16 cellular contexts compared by ENCODE assay signal in genomic region chr1:8944006-8944405, GRCh38. TPM values are rescaled to one million over a fixed set of nuclear protein-coding genes. Genes with fewer than 3 reads are reported as not detected.
A peak's percentile ranks its signal among the peaks of the same experiment; 100 is the strongest.
DNase-seq lines count a peak whose midpoint lies in the region; ATAC-seq and TF ChIP-seq lines count a peak whose summit lies in the region.
"Had no signal": no experiment of that assay in that cellular context is flagged by ENCODE, and none has a peak within 500 bp of the region (broad histone marks: within the 10 kb centered on the region; RNA-seq: fewer than 3 reads in every experiment).

No MANE protein-coding gene starts in this region.

- H4K20me1 ChIP-seq in PC-3 (ENCODE audit: low read length): no peaks in the 10 kb centered on the region

- ATAC-seq in CD8-positive, alpha-beta T cell: no peak
- ATAC-seq in PC-3 (no peak), HG02840 (IDR thresholded peaks at IDR 0.05; ENCODE audit: low FRiP score, unreplicated experiment) (no peak)
- ATAC-seq: GM12878, psoas muscle had no signal

- H3K9me3 ChIP-seq in CD8-positive, alpha-beta T cell (ENCODE audit: low read length): no peaks in the 10 kb centered on the region
- H3K9me3 ChIP-seq in HEK293 (ENCODE audit: control insufficient read depth, insufficient read depth, low read depth, low read length): no peaks in the 10 kb centered on the region
- H3K9me3 ChIP-seq in left ventricle myocardium inferior (replicated peaks): peaks cover 5% of the 10 kb centered on the region
- H3K9me3 ChIP-seq in PC-3 (ENCODE audit: low read length): no peaks in the 10 kb centered on the region
- H3K9me3 ChIP-seq in CD8-positive, alpha-beta memory T cell (ENCODE audit: low read length): no peaks in the 10 kb centered on the region
- H3K9me3 ChIP-seq: psoas muscle had no signal

- no peak overlapping the region for H3K9ac ChIP-seq in PC-3 (ENCODE audit: low read length)

- intact Hi-C loops in CD8-positive, alpha-beta T cell (cut with DNase I, micrococcal nuclease): no loop called here
- intact Hi-C loops in left ventricle myocardium inferior (cut with micrococcal nuclease): no loop called here
- intact Hi-C loops in PC-3 (cut with micrococcal nuclease): no loop called here

- H3K79me2 ChIP-seq in PC-3 (ENCODE audit: low read length): no peaks in the 10 kb centered on the region

- H3K36me3 ChIP-seq in CD8-positive, alpha-beta T cell (ENCODE audit: insufficient read depth, low read length): no peaks in the 10 kb centered on the region
- H3K36me3 ChIP-seq in HEK293 (ENCODE audit: control insufficient read depth in 2 of 2, insufficient read depth in 1 of 2, low read length in 2 of 2) (no peaks in the 10 kb centered on the region), left ventricle myocardium inferior (no peaks in the 10 kb centered on the region), PC-3 (ENCODE audit: low read depth, low read length) (no peaks in the 10 kb centered on the region)
- no peaks in the 10 kb centered on the region for H3K36me3 ChIP-seq in CD8-positive, alpha-beta memory T cell (ENCODE audit: insufficient read depth, low read length)

- no peaks in the 10 kb centered on the region for H3K27me3 Mint-ChIP-seq in CD8-positive, alpha-beta T cell (ENCODE audit: low read depth)
- no peaks in the 10 kb centered on the region for H3K27me3 Mint-ChIP-seq in activated naive CD8-positive, alpha-beta T cell
- H3K27me3 Mint-ChIP-seq in mesothelial cell of epicardium (ENCODE audit: low read depth): no peaks in the 10 kb centered on the region
- H3K27me3 Mint-ChIP-seq in CD8-positive, alpha-beta memory T cell: peaks cover 0 to 4% of the 10 kb centered on the region in 2 donors

- POLR2A ChIA-PET in CD8-positive, alpha-beta T cell (lab: Charles Lee): interaction anchor here (0.6 to 3.9 kb wide), 5 partner anchors 9 to 22 kb away, joined by 3 to 17 read pairs (median 5); no protein-coding TSS in a partner anchor
- POLR2A ChIA-PET in HEK293 (lab: Yijun Ruan, JAX): no interaction called here
- POLR2A ChIA-PET in PC-3 (lab: Charles Lee; ENCODE audit: unreplicated experiment): no interaction called here
- POLR2A ChIA-PET in CD8-positive, alpha-beta memory T cell (lab: Charles Lee): no interaction called here

- no peak for TF ChIP-seq CTCF in CD8-positive, alpha-beta T cell (IDR thresholded peaks at IDR 0.05)
- TF ChIP-seq CTCF in HEK293 (tag by site-specific recombination; IDR thresholded peaks at IDR 0.05): no peak
- TF ChIP-seq CTCF in mesothelial cell of epicardium (IDR thresholded peaks at IDR 0.05; ENCODE audit: unreplicated experiment): no peak
- no peak for TF ChIP-seq CTCF in left ventricle myocardium inferior (IDR thresholded peaks at IDR 0.05; ENCODE audit: borderline replicate concordance)
- TF ChIP-seq CTCF in PC-3 (conservative IDR thresholded peaks at IDR 0.05; ENCODE audit: low read depth, low read length): no peak

- no peak overlapping the region for H3K4me3 Mint-ChIP-seq in CD8-positive, alpha-beta T cell
- H3K4me3 Mint-ChIP-seq in activated naive CD8-positive, alpha-beta T cell: peak overlapping the region; percentile 47
- H3K4me3 Mint-ChIP-seq in mesothelial cell of epicardium: no peak overlapping the region
- no peak overlapping the region for H3K4me3 Mint-ChIP-seq in CD8-positive, alpha-beta memory T cell

- no peaks in the 10 kb centered on the region for H3K9me3 Mint-ChIP-seq in CD8-positive, alpha-beta T cell
- no peaks in the 10 kb centered on the region for H3K9me3 Mint-ChIP-seq in activated naive CD8-positive, alpha-beta T cell (ENCODE audit: low read depth)
- peaks cover 10% of the 10 kb centered on the region for H3K9me3 Mint-ChIP-seq in mesothelial cell of epicardium
- H3K9me3 Mint-ChIP-seq in CD8-positive, alpha-beta memory T cell: no peaks in the 10 kb centered on the region

- no peaks in the 10 kb centered on the region for H3K9me2 ChIP-seq in PC-3 (replicated peaks; ENCODE audit: low read length)

- CTCF ChIA-PET in CD8-positive, alpha-beta T cell (lab: Charles Lee): interaction anchor here (0.8 to 5.1 kb wide), 6 partner anchors 8 to 61 kb away, joined by 3 to 23 read pairs (median 4); no protein-coding TSS in a partner anchor
- CTCF ChIA-PET in HEK293 (lab: Yijun Ruan, JAX): interaction anchor here (1.0 kb wide), 2 partner anchors 61 to 82 kb away, joined by 3 to 4 read pairs; no protein-coding TSS in a partner anchor
- CTCF ChIA-PET in PC-3 (lab: Charles Lee): interaction anchor here (1.3 kb wide), 1 partner anchor 19 kb away, joined by 4 read pairs; no protein-coding TSS in a partner anchor
- CTCF ChIA-PET in CD8-positive, alpha-beta memory T cell (lab: Charles Lee): interaction anchor here (1.4 to 2.1 kb wide), 3 partner anchors 15 to 61 kb away, joined by 3 to 5 read pairs (median 5); no protein-coding TSS in a partner anchor

- no peak overlapping the region for H3K4me3 ChIP-seq in CD8-positive, alpha-beta T cell (ENCODE audit: low read depth, low read length)
- no peak overlapping the region for H3K4me3 ChIP-seq in HEK293 (ENCODE audit: low read depth, low read length)
- H3K4me3 ChIP-seq in left ventricle myocardium inferior: no peak overlapping the region
- no peak overlapping the region for H3K4me3 ChIP-seq in PC-3 (ENCODE audit: low read length)
- no peak overlapping the region for H3K4me3 ChIP-seq in CD8-positive, alpha-beta memory T cell (ENCODE audit: low read length)
- H3K4me3 ChIP-seq: GM12878, psoas muscle had no signal

- H2AFZ ChIP-seq in PC-3 (ENCODE audit: low read length): no peak overlapping the region

- no peak overlapping the region for H3K4me2 ChIP-seq in PC-3 (ENCODE audit: low read length)

- H3K27ac Mint-ChIP-seq in CD8-positive, alpha-beta T cell: peak overlapping the region; percentile 80
- H3K27ac Mint-ChIP-seq in activated naive CD8-positive, alpha-beta T cell: peak overlapping the region; percentile 98
- peak overlapping the region; percentile 80 for H3K27ac Mint-ChIP-seq in mesothelial cell of epicardium
- peak overlapping the region in 1 of 8 donors; percentile 88 for H3K27ac Mint-ChIP-seq in CD8-positive, alpha-beta memory T cell

- peaks cover 98% of the 10 kb centered on the region for H3K4me1 ChIP-seq in CD8-positive, alpha-beta T cell (ENCODE audit: insufficient read depth, low read length)
- H3K4me1 ChIP-seq in HEK293 (ENCODE audit: control insufficient read depth, insufficient read depth, low read length) (no peaks in the 10 kb centered on the region), left ventricle myocardium inferior (peaks cover 5% of the 10 kb centered on the region), PC-3 (ENCODE audit: insufficient read depth, low read length) (peaks cover 25% of the 10 kb centered on the region)
- H3K4me1 ChIP-seq in CD8-positive, alpha-beta memory T cell (ENCODE audit: insufficient read depth, low read length): peaks cover 75% of the 10 kb centered on the region
- H3K4me1 ChIP-seq: psoas muscle had no signal

- H3K27ac ChIP-seq in CD8-positive, alpha-beta T cell (ENCODE audit: low read depth, low read length): no peak overlapping the region
- H3K27ac ChIP-seq in HEK293 (ENCODE audit: extremely low read depth, low read depth, low read length): no peak overlapping the region
- no peak overlapping the region for H3K27ac ChIP-seq in left ventricle myocardium inferior (replicated peaks)
- H3K27ac ChIP-seq in PC-3 (ENCODE audit: low read length): no peak overlapping the region
- H3K27ac ChIP-seq in CD8-positive, alpha-beta memory T cell (ENCODE audit: low read depth, low read length): no peak overlapping the region
- H3K27ac ChIP-seq: psoas muscle had no signal

- no peaks in the 10 kb centered on the region for H3K27me3 ChIP-seq in CD8-positive, alpha-beta T cell (ENCODE audit: insufficient read depth, low read length)
- no peaks in the 10 kb centered on the region for H3K27me3 ChIP-seq in left ventricle myocardium inferior (ENCODE audit: low read depth)
- H3K27me3 ChIP-seq in PC-3 (ENCODE audit: low read length): no peaks in the 10 kb centered on the region
- H3K27me3 ChIP-seq in CD8-positive, alpha-beta memory T cell (ENCODE audit: insufficient read depth, low read length, poor library complexity, severe bottlenecking): no peaks in the 10 kb centered on the region

- no peaks in the 10 kb centered on the region for H3F3A ChIP-seq in PC-3 (ENCODE audit: low read length, unreplicated experiment)

- H3K36me3 Mint-ChIP-seq in CD8-positive, alpha-beta T cell: peaks cover 4% of the 10 kb centered on the region
- no peaks in the 10 kb centered on the region for H3K36me3 Mint-ChIP-seq in activated naive CD8-positive, alpha-beta T cell
- no peaks in the 10 kb centered on the region for H3K36me3 Mint-ChIP-seq in mesothelial cell of epicardium
- peaks cover 0 to 2% (median 0%) of the 10 kb centered on the region in 3 donors for H3K36me3 Mint-ChIP-seq in CD8-positive, alpha-beta memory T cell

- no peak for DNase-seq in CD8-positive, alpha-beta T cell
- DNase-seq in mesothelial cell of epicardium (ENCODE audit: low spot score in 2 of 2, unreplicated experiment in 2 of 2) (no peak), left ventricle myocardium inferior (no peak), PC-3 (no peak)
- no peak for DNase-seq in CD8-positive, alpha-beta memory T cell
- DNase-seq: EL; NCI-H2029 treated with DMSO at 0.1 percent for 48 hours; psoas muscle; stimulated activated CD4-positive, alpha-beta T cell treated with anti-CD3 and anti-CD28 coated beads, Interleukin-15, amount 100 ng/mL, for 24 hours had no signal

- peaks cover 85% of the 10 kb centered on the region for H3K4me1 Mint-ChIP-seq in CD8-positive, alpha-beta T cell (ENCODE audit: low read depth)
- peaks cover 90% of the 10 kb centered on the region for H3K4me1 Mint-ChIP-seq in activated naive CD8-positive, alpha-beta T cell (ENCODE audit: low read depth)
- peaks cover 11% of the 10 kb centered on the region for H3K4me1 Mint-ChIP-seq in mesothelial cell of epicardium
- peaks cover 39 to 79% (median 61%) of the 10 kb centered on the region in 3 donors for H3K4me1 Mint-ChIP-seq in CD8-positive, alpha-beta memory T cell

- BruUV-seq in PC-3 (replicated peaks; lab: Mats Ljungman, UMichigan): no TSS peak

TF ChIP-seq in HEK293, 187 proteins besides CTCF, POLR2A, EP300 and RAD21 (continues in another document):
- TF ChIP-seq ZBTB8A (tag by site-specific recombination; IDR thresholded peaks at IDR 0.05) (0 out of 2 replicates have a peak, but pooled peaks have one; percentile 14), ZNF658 (tag by site-specific recombination; IDR thresholded peaks at IDR 0.05) (no peak), ZNF558 (tag by site-specific recombination; IDR thresholded peaks at IDR 0.05) (no peak), ZIC2 (tag by site-specific recombination; IDR thresholded peaks at IDR 0.05) (no peak), ZBTB7A (tag by site-specific recombination; IDR thresholded peaks at IDR 0.05; ENCODE audit: low read depth) (no peak)

RNA-seq across cellular contexts. Expression of gene CA6, which starts 1.7 kb away (rescaled TPM):
- 1 to 10 TPM; 1.6 to 2.4 TPM for total RNA-seq in CD8-positive, alpha-beta T cell
- total RNA-seq in mesothelial cell of epicardium: not detected in 3 replicates
- total RNA-seq in left ventricle myocardium inferior: not detected
- total RNA-seq in PC-3 (2014; rRNA removed): 0.18 TPM in 1 of 2 replicates, not detected in the other
- total RNA-seq in CD8-positive, alpha-beta memory T cell: 1 to 10 TPM; 1.2 to 1.4 TPM
- polyA plus RNA-seq in CD8-positive, alpha-beta memory T cell: 3.7 TPM
- total RNA-seq: epithelial cell of proximal tubule, GM12878, kidney epithelial cell, psoas muscle had no signal
- polyA plus RNA-seq: BJ, GM12878, psoas muscle had no signal
